In the genomic region with DNA sequence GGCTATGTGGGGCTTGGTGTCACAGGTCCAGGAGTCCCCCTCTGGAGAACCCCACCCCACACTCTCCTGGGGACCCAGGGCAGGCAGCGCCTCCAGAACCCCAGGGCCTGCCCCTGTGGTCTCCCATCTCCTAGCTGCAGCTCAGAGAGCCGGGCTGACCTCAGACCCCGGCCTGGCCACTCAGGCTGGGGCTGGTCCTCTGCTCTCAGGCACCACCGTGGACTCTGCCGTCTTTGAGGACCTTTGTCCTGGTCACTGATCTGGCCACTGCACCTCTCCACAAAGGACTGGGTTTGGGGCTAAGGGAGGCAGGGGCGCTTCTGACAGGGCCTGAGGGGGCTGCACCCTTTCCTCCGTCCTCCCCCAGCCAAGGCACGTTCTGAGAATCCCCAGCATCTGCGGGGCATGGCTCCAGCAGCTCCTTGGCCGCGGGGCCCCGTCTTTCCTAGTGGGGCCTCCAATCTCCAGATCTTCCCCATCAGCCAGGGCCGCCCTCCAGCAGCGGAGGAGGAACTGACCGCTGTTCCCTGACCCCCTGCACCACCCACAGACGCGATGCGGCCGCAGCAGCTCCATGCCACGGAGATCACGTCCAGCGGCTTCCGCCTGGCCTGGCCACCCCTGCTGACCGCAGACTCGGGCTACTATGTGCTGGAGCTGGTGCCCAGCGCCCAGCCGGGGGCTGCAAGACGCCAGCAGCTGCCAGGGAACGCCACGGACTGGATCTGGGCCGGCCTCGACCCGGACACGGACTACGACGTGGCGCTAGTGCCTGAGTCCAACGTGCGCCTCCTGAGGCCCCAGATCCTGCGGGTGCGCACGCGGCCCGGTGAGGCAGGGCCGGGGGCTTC, we compare ENCODE assay signal across 24 cellular contexts. TPM values are rescaled to one million over a fixed set of nuclear protein-coding genes. Genes with fewer than 3 reads are reported as not detected.
DNase-seq lines count a peak whose midpoint lies in the region; ATAC-seq and TF ChIP-seq lines count a peak whose summit lies in the region.
"Had no signal": no experiment of that assay in that cellular context is flagged by ENCODE, and none has a peak within 500 bp of the region (broad histone marks: within the 10 kb centered on the region; RNA-seq: fewer than 3 reads in every experiment).

No MANE protein-coding gene starts in this region.

- no peak overlapping the region for H3K14ac ChIP-seq in trophoblast cell (ENCODE audit: low read length)
- H3K14ac ChIP-seq in H9 (ENCODE audit: insufficient read depth, low read length) = no peak overlapping the region; the same call in 1 of the 2 replicates

- H4K5ac ChIP-seq in H9 (ENCODE audit: insufficient read length, low read depth, low read length) = no peak overlapping the region

- H2BK120ac ChIP-seq in trophoblast cell (ENCODE audit: insufficient read depth, low read length, poor library complexity) (no peak overlapping the region), H9 (ENCODE audit: low read depth, low read length, poor library complexity, severe bottlenecking) (no peak overlapping the region)

- no peak overlapping the region for H2AK5ac ChIP-seq in trophoblast cell (ENCODE audit: low read length)
- no peak overlapping the region for H2AK5ac ChIP-seq in H9 (ENCODE audit: insufficient read length, low read length)

- H3K36me3 ChIP-seq in BLaER1 treated with 17β-estradiol and CSF1 and Interleukin-3, amounts not matched to agents 10 nM and 100 nM = peaks cover 0 to 4% (median 0%) of the 10 kb centered on the region in 11 experiments; a peak in 1 of 22 replicates
- H3K36me3 ChIP-seq in Loucy (ENCODE audit: insufficient read depth, low read length) (no peaks in the 10 kb centered on the region), hepatocyte (replicated peaks; ENCODE audit: insufficient read depth, low read depth) (no peaks in the 10 kb centered on the region), trophoblast cell (ENCODE audit: control insufficient read depth in 1 of 2, insufficient read depth in 2 of 2, low read length in 2 of 2) (peaks cover 20 to 23% of the 10 kb centered on the region in 2 experiments)
- H3K36me3 ChIP-seq: brain microvascular endothelial cell, SJCRH30, WERI-Rb-1 had no signal

- H3K9me2 ChIP-seq in Loucy (replicated peaks; ENCODE audit: low read depth, low read length) = no peaks in the 10 kb centered on the region
- no peaks in the 10 kb centered on the region for H3K9me2 ChIP-seq in hepatocyte (replicated peaks; ENCODE audit: insufficient read depth)

- H3K79me1 ChIP-seq in trophoblast cell (ENCODE audit: low read length) = peaks cover 22% of the 10 kb centered on the region
- no peaks in the 10 kb centered on the region for H3K79me1 ChIP-seq in H9 (ENCODE audit: insufficient read depth, low read depth, low read length, poor library complexity, severe bottlenecking)

- H3K4me3 Mint-ChIP-seq in H9 = no peak overlapping the region
- H3K4me3 Mint-ChIP-seq: CD8-positive, alpha-beta memory T cell; dendritic cell treated with granulocyte-macrophage colony-stimulating factor and Interleukin-4, amounts not matched to agents 40 ng/mL and 50 ng/mL, for 4 days; stimulated activated effector memory CD8-positive, alpha-beta T cell treated with anti-CD3 and anti-CD28 coated beads, Interleukin-12 subunit alpha, Interleukin-12 subunit beta, amount 100 ng/mL, for 72 hours; T-helper 17 cell had no signal

- peak overlapping the region; percentile 31 to 76 (median 64); a peak in 20 of 22 replicates for H3K9ac ChIP-seq in BLaER1 treated with 17β-estradiol and CSF1 and Interleukin-3, amounts not matched to agents 10 nM and 100 nM
- H3K9ac ChIP-seq in Loucy (ENCODE audit: low read depth, low read length, poor library complexity, severe bottlenecking) = peak overlapping the region; percentile 67
- H3K9ac ChIP-seq in trophoblast cell (ENCODE audit: low read length) = no peak overlapping the region
- no peak overlapping the region for H3K9ac ChIP-seq in H9 (ENCODE audit: extremely low read depth, insufficient read length, low read length)

- H2BK20ac ChIP-seq in H9 (ENCODE audit: low read depth, low read length, poor library complexity, severe bottlenecking) = no peak overlapping the region

- peaks cover 73 to 86% (median 82%) of the 10 kb centered on the region in 10 experiments for H3K4me1 ChIP-seq in BLaER1 treated with 17β-estradiol and CSF1 and Interleukin-3, amounts not matched to agents 10 nM and 100 nM
- peaks cover 25% of the 10 kb centered on the region for H3K4me1 ChIP-seq in Loucy (ENCODE audit: insufficient read depth, low read length, poor library complexity, severe bottlenecking)
- peaks cover 45% of the 10 kb centered on the region for H3K4me1 ChIP-seq in hepatocyte (ENCODE audit: insufficient read depth)
- peaks cover 37 to 42% of the 10 kb centered on the region in 2 experiments for H3K4me1 ChIP-seq in trophoblast cell (ENCODE audit: control insufficient read depth in 1 of 2, insufficient read depth in 2 of 2, low read length in 2 of 2)
- H3K4me1 ChIP-seq in H9 (ENCODE audit: insufficient read depth, low read length) = no peaks in the 10 kb centered on the region; the same call in 1 of the 2 replicates

- H3K23me2 ChIP-seq in H9 (ENCODE audit: insufficient read length, low read depth, low read length, poor library complexity, severe bottlenecking) = peaks cover 10% of the 10 kb centered on the region

- H3K79me2 ChIP-seq in Loucy (ENCODE audit: insufficient read depth, low read length) (no peaks in the 10 kb centered on the region), hepatocyte (peaks cover 18% of the 10 kb centered on the region), trophoblast cell (ENCODE audit: control insufficient read depth, insufficient read depth, low read length, poor library complexity) (peaks cover 21% of the 10 kb centered on the region), H9 (ENCODE audit: insufficient read depth, low read length) (peaks cover 2% of the 10 kb centered on the region; the same call in 1 of the 2 replicates)

- H2AFZ ChIP-seq in Loucy (ENCODE audit: low read length) (no peak overlapping the region), hepatocyte (no peak overlapping the region), trophoblast cell (ENCODE audit: insufficient read depth, low read length, poor library complexity) (no peak overlapping the region), H9 (ENCODE audit: low read length) (no peak overlapping the region)

- no peak overlapping the region for H2BK12ac ChIP-seq in trophoblast cell (ENCODE audit: low read length)
- H2BK12ac ChIP-seq in H9 (ENCODE audit: insufficient read length, low read depth, low read length) = no peak overlapping the region

- H2BK15ac ChIP-seq in H9 (ENCODE audit: low read depth, low read length) = no peak overlapping the region

- peak overlapping the region; percentile 90 to 100 (median 99) for H3K4me2 ChIP-seq in BLaER1 treated with 17β-estradiol and CSF1 and Interleukin-3, amounts not matched to agents 10 nM and 100 nM
- H3K4me2 ChIP-seq in Loucy (ENCODE audit: low read depth, low read length, poor library complexity, severe bottlenecking) (peak overlapping the region; percentile 74), hepatocyte (peak overlapping the region; percentile 96), trophoblast cell (ENCODE audit: low read length) (no peak overlapping the region), H9 (ENCODE audit: insufficient read depth, insufficient read length, low read length) (no peak overlapping the region)

- H3F3A ChIP-seq in Loucy (ENCODE audit: low read depth) = no peaks in the 10 kb centered on the region

- no peaks in the 10 kb centered on the region; a peak in 1 of 22 replicates for H3K27me3 ChIP-seq in BLaER1 treated with 17β-estradiol and CSF1 and Interleukin-3, amounts not matched to agents 10 nM and 100 nM
- H3K27me3 ChIP-seq in Loucy (ENCODE audit: insufficient read depth, low read length, poor library complexity, severe bottlenecking) = no peaks in the 10 kb centered on the region
- H3K27me3 ChIP-seq in hepatocyte = no peaks in the 10 kb centered on the region
- no peaks in the 10 kb centered on the region for H3K27me3 ChIP-seq in trophoblast cell (ENCODE audit: insufficient read depth, low read length)
- H3K27me3 ChIP-seq in H9 (ENCODE audit: insufficient read depth, low read length) = no peaks in the 10 kb centered on the region
- H3K27me3 ChIP-seq: brain microvascular endothelial cell had no signal

- no peak overlapping the region for H4K12ac ChIP-seq in trophoblast cell (ENCODE audit: low read depth, low read length)

- H2BK5ac ChIP-seq in trophoblast cell (ENCODE audit: low read depth, low read length, poor library complexity) = no peak overlapping the region
- H2BK5ac ChIP-seq in H9 (ENCODE audit: insufficient read length, low read length) = no peak overlapping the region

- no peak overlapping the region for H3K18ac ChIP-seq in trophoblast cell (ENCODE audit: low read length)
- no peak overlapping the region for H3K18ac ChIP-seq in H9 (ENCODE audit: insufficient read length, low read depth, low read length)

- no peak overlapping the region for H3K4ac ChIP-seq in trophoblast cell (ENCODE audit: low read depth, low read length)
- H3K4ac ChIP-seq in H9 (ENCODE audit: low read depth, low read length) = no peak overlapping the region

- H3K23ac ChIP-seq in trophoblast cell (ENCODE audit: low read length) (no peak overlapping the region), H9 (ENCODE audit: insufficient read length, low read depth, low read length) (no peak overlapping the region)

- no peak overlapping the region for H3K56ac ChIP-seq in H9 (ENCODE audit: insufficient read length, low read depth, low read length)

- peaks cover 0 to 45% (median 28%) of the 10 kb centered on the region in 11 experiments; a peak in 16 of 22 replicates for H4K20me1 ChIP-seq in BLaER1 treated with 17β-estradiol and CSF1 and Interleukin-3, amounts not matched to agents 10 nM and 100 nM
- H4K20me1 ChIP-seq in Loucy (ENCODE audit: insufficient read depth, low read length, poor library complexity, severe bottlenecking) (no peaks in the 10 kb centered on the region), hepatocyte (ENCODE audit: insufficient read depth, poor library complexity, severe bottlenecking) (no peaks in the 10 kb centered on the region), H9 (ENCODE audit: control insufficient read depth, insufficient read depth, insufficient read length) (no peaks in the 10 kb centered on the region)

- no peak for ATAC-seq in activated CD4-positive, CD25-positive, alpha-beta regulatory T cell treated with anti-CD3 and anti-CD28 coated beads, Interleukin-2, amount 50 U/mL, for 24 hours
- ATAC-seq: PC-3; stimulated activated effector memory CD8-positive, alpha-beta T cell treated with anti-CD3 and anti-CD28 coated beads, Interleukin-12 subunit alpha, Interleukin-12 subunit beta, amount 100 ng/mL, for 72 hours; T-helper 17 cell had no signal

- H3K4me3 ChIP-seq in BLaER1 treated with 17β-estradiol and CSF1 and Interleukin-3, amounts not matched to agents 10 nM and 100 nM = peak overlapping the region; percentile 14 to 70 (median 60); a peak in 9 of 20 replicates
- H3K4me3 ChIP-seq in Loucy (ENCODE audit: low read length, poor library complexity, severe bottlenecking) = peak overlapping the region; percentile 59
- H3K4me3 ChIP-seq in hepatocyte = no peak overlapping the region
- H3K4me3 ChIP-seq in trophoblast cell (ENCODE audit: low read depth, low read length) = no peak overlapping the region
- H3K4me3 ChIP-seq: SJCRH30 had no signal

- H4K8ac ChIP-seq in trophoblast cell (ENCODE audit: low read depth, low read length) = no peak overlapping the region
- H4K8ac ChIP-seq in H9 (replicated peaks; ENCODE audit: insufficient read length, low read depth, low read length) = no peak overlapping the region

- WGBS in hepatocyte (ENCODE audit: low lambda C conversion rate, missing lambda C conversion rate) = 93% methylated on average over 43 of the region's 45 CpGs
- no CpG with 5 or more reads among the region's 45 CpGs for WGBS in trophoblast cell (ENCODE audit: extremely low coverage, insufficient coverage, insufficient read length)
- WGBS in H9 (ENCODE audit: extremely low coverage, insufficient read length, low lambda C conversion rate) = no CpG with 5 or more reads among the region's 45 CpGs

- no peaks in the 10 kb centered on the region for H3K9me3 ChIP-seq in BLaER1 treated with 17β-estradiol and CSF1 and Interleukin-3, amounts not matched to agents 10 nM and 100 nM (replicated peaks in 1 of 11)
- H3K9me3 ChIP-seq in Loucy (ENCODE audit: insufficient read depth, low read depth, low read length) = no peaks in the 10 kb centered on the region
- no peaks in the 10 kb centered on the region for H3K9me3 ChIP-seq in hepatocyte (ENCODE audit: low read depth)
- peaks cover 2% of the 10 kb centered on the region for H3K9me3 ChIP-seq in trophoblast cell (ENCODE audit: insufficient read depth, low read depth, low read length)
- no peaks in the 10 kb centered on the region for H3K9me3 ChIP-seq in H9 (ENCODE audit: control insufficient read depth, low read depth, low read length)
- H3K9me3 ChIP-seq: SJCRH30 had no signal

- no peak overlapping the region for H3T11ph ChIP-seq in H9 (ENCODE audit: low read length)

- no peaks in the 10 kb centered on the region for H3K27me3 Mint-ChIP-seq in H9 (ENCODE audit: low read depth)

- DNase-seq in hepatocyte (ENCODE audit: low spot score) (no peak), trophoblast cell (no peak), UCSD-AML1 (lab: John Stamatoyannopoulos, UW; ENCODE audit: unreplicated experiment) (no peak), H9 (no peak)
- DNase-seq: activated CD4-positive, alpha-beta T cell treated with anti-CD3 and anti-CD28 coated beads, Interleukin-2, amount 50 U/mL, for 4 hours; activated gamma-delta T cell; brain microvascular endothelial cell; CD8-positive, alpha-beta memory T cell; hippocampal formation; IMR-90; islet precursor cell; NCI-H1694 treated with DMSO at 0.1 percent for 48 hours; NCI-H774; PC-3; T-helper 17 cell; WERI-Rb-1 had no signal

- TF ChIP-seq CTCF in Loucy (conservative IDR thresholded peaks at IDR 0.05; ENCODE audit: low read length) (no peak), hepatocyte (IDR thresholded peaks at IDR 0.05; ENCODE audit: poor library complexity) (no peak), H9 (conservative IDR thresholded peaks at IDR 0.05) (no peak)

- H3K27ac ChIP-seq in BLaER1 treated with 17β-estradiol and CSF1 and Interleukin-3, amounts not matched to agents 10 nM and 100 nM = peak overlapping the region in 8 of 11 experiments; percentile 10 to 48 (median 37); a peak in 11 of 22 replicates
- H3K27ac ChIP-seq in hepatocyte (peak overlapping the region; percentile 47), trophoblast cell (ENCODE audit: low read depth, low read length) (peak overlapping the region; percentile 1), H9 (ENCODE audit: insufficient read length, low read depth, low read length) (no peak overlapping the region)
- H3K27ac ChIP-seq: brain microvascular endothelial cell, epithelial cell of prostate, SJCRH30, WERI-Rb-1 had no signal

- H4K91ac ChIP-seq in trophoblast cell (ENCODE audit: low read depth, low read length) = no peak overlapping the region
- H4K91ac ChIP-seq in H9 (ENCODE audit: insufficient read length, low read depth, low read length) = no peak overlapping the region

- H3K36me3 Mint-ChIP-seq in H9 (ENCODE audit: insufficient read depth in 1 of 3, low read depth in 3 of 3) = peaks cover 0 to 9% (median 3%) of the 10 kb centered on the region in 3 experiments; a peak in 4 of 7 replicates
- H3K36me3 Mint-ChIP-seq: CD8-positive, alpha-beta memory T cell; stimulated activated effector memory CD8-positive, alpha-beta T cell treated with anti-CD3 and anti-CD28 coated beads, Interleukin-12 subunit alpha, Interleukin-12 subunit beta, amount 100 ng/mL, for 72 hours had no signal

- H3K27ac Mint-ChIP-seq in H9 = no peak overlapping the region
- H3K27ac Mint-ChIP-seq: CD8-positive, alpha-beta memory T cell; dendritic cell treated with granulocyte-macrophage colony-stimulating factor and Interleukin-4, amounts not matched to agents 40 ng/mL and 50 ng/mL, for 4 days; stimulated activated effector memory CD8-positive, alpha-beta T cell treated with anti-CD3 and anti-CD28 coated beads, Interleukin-12 subunit alpha, Interleukin-12 subunit beta, amount 100 ng/mL, for 72 hours; T-helper 17 cell had no signal

- peaks cover 10 to 19% of the 10 kb centered on the region in 2 experiments for H3K4me1 Mint-ChIP-seq in H9

- no peaks in the 10 kb centered on the region for H3K9me3 Mint-ChIP-seq in H9
- H3K9me3 Mint-ChIP-seq: CD8-positive, alpha-beta memory T cell; dendritic cell treated with granulocyte-macrophage colony-stimulating factor and Interleukin-4, amounts not matched to agents 40 ng/mL and 50 ng/mL, for 4 days; stimulated activated effector memory CD8-positive, alpha-beta T cell treated with anti-CD3 and anti-CD28 coated beads, Interleukin-12 subunit alpha, Interleukin-12 subunit beta, amount 100 ng/mL, for 72 hours had no signal

RNA-seq across cellular contexts. Expression of gene VWA1, which starts 3.3 kb away (rescaled TPM):
- total RNA-seq in hepatocyte = 37.7 and 38.1 TPM in 2 replicates
- polyA plus RNA-seq in hepatocyte = 114 and 131 TPM in 2 replicates
- 66.1 and 71.8 TPM in 2 replicates for polyA plus RNA-seq in trophoblast cell (2013)
- total RNA-seq in H9 (2021) = 55.6 and 57.1 TPM in 2 replicates
- total RNA-seq: T-helper 17 cell had no signal
- polyA plus RNA-seq: CD8-positive, alpha-beta memory T cell had no signal

RNA-seq across cellular contexts. Expression of gene ATAD3C, which starts 10.7 kb away (rescaled TPM):
- total RNA-seq in hepatocyte = 0.10 TPM in 1 of 2 replicates, not detected in the other
- polyA plus RNA-seq in hepatocyte = 0.99 and 1.2 TPM in 2 replicates
- polyA plus RNA-seq in trophoblast cell (2013) = 5.2 and 6.0 TPM in 2 replicates
- 7.5 and 7.7 TPM in 2 replicates for total RNA-seq in H9 (2021)
- total RNA-seq: IMR-90, myocyte had no signal
- polyA plus RNA-seq: IMR-90 had no signal

RNA-seq across cellular contexts. Expression of gene ANKRD65, which starts 17.7 kb away (rescaled TPM):
- total RNA-seq in hepatocyte = 2.1 and 6.5 TPM in 2 replicates
- 5.5 and 7.3 TPM in 2 replicates for polyA plus RNA-seq in hepatocyte
- polyA plus RNA-seq in trophoblast cell (2013) = 3.1 and 3.5 TPM in 2 replicates
- 3.1 and 3.2 TPM in 2 replicates for total RNA-seq in H9 (2021)
- total RNA-seq: CD8-positive, alpha-beta memory T cell; IMR-90; myocyte; T-helper 17 cell had no signal
- polyA plus RNA-seq: CD8-positive, alpha-beta memory T cell had no signal

RNA-seq across cellular contexts. Expression of gene MRPL20, which starts 31.7 kb away (rescaled TPM):
- total RNA-seq in hepatocyte = 107 and 115 TPM in 2 replicates
- polyA plus RNA-seq in hepatocyte = 176 and 193 TPM in 2 replicates
- 147 and 153 TPM in 2 replicates for polyA plus RNA-seq in trophoblast cell (2013)
- total RNA-seq in H9 (2021) = 156 and 162 TPM in 2 replicates

RNA-seq across cellular contexts. Expression of gene ATAD3B, which starts 32.8 kb away (rescaled TPM):
- total RNA-seq in hepatocyte = 11.4 and 13.4 TPM in 2 replicates
- polyA plus RNA-seq in hepatocyte = 33.2 and 40.5 TPM in 2 replicates
- polyA plus RNA-seq in trophoblast cell (2013) = 23.5 and 23.7 TPM in 2 replicates
- total RNA-seq in H9 (2021) = 76.8 and 78.6 TPM in 2 replicates

Comparison
In these comparisons a context has a peak if more than half of its experiments do, and no peak if none do; other contexts are left out.
1. H3K4me2 ChIP-seq: peak in BLaER1 treated with 17β-estradiol and CSF1 and Interleukin-3, amounts not matched to agents 10 nM and 100 nM (11 of 11), Loucy (single experiment) and hepatocyte (single experiment); none in trophoblast cell (single experiment) and H9 (single experiment).
2. H3K4me3 ChIP-seq: peak in BLaER1 treated with 17β-estradiol and CSF1 and Interleukin-3, amounts not matched to agents 10 nM and 100 nM (10 of 10) and Loucy (single experiment); none in hepatocyte (single experiment) and trophoblast cell (single experiment).
3. H3K9ac ChIP-seq: peak in BLaER1 treated with 17β-estradiol and CSF1 and Interleukin-3, amounts not matched to agents 10 nM and 100 nM (11 of 11) and Loucy (single experiment); none in trophoblast cell (single experiment) and H9 (single experiment).